8 cellular contexts compared by ENCODE assay signal in genomic region chr21:36155603-36156338, GRCh38. TPM values are rescaled to one million over a fixed set of nuclear protein-coding genes. Genes with fewer than 3 reads are reported as not detected.
DNase-seq lines count a peak whose midpoint lies in the region; ATAC-seq and TF ChIP-seq lines count a peak whose summit lies in the region.

No MANE protein-coding gene starts in this region.

- H3F3A ChIP-seq in OCI-LY1 (ENCODE audit: insufficient read depth, low read length), result no peaks in the 10 kb centered on the region

- TF ChIP-seq CTCF in OCI-LY1 (IDR thresholded peaks at IDR 0.05; ENCODE audit: low read length) (no peak), endodermal cell (conservative IDR thresholded peaks at IDR 0.05) (no peak), nephron progenitor cell (IDR thresholded peaks at IDR 0.05) (no peak)

- WGBS in endodermal cell (ENCODE audit: insufficient coverage in 1 of 2, insufficient read length in 1 of 2), 2 experiments, result 14 to 57% methylated on average over 8 to 53 of the region's 53 CpGs

- H3K27me3 ChIP-seq in OCI-LY1 (ENCODE audit: insufficient read depth, low read length) (no peaks in the 10 kb centered on the region), endodermal cell (ENCODE audit: control insufficient read depth, insufficient read depth, low read length, poor library complexity, severe bottlenecking) (peaks cover 29% of the 10 kb centered on the region)

- H3K4me1 ChIP-seq in OCI-LY1 (ENCODE audit: insufficient read depth, low read length, severe bottlenecking) (peaks cover 19% of the 10 kb centered on the region), endodermal cell (ENCODE audit: control insufficient read depth, insufficient read depth, low read length) (no peaks in the 10 kb centered on the region)

- CTCF ChIA-PET in activated CD8-positive, alpha-beta memory T cell treated with anti-CD3 and anti-CD28 coated beads, Interleukin-2, amount 10 ng/mL, durations not matched to agents 7 days and 5 days (lab: Charles Lee), result interaction anchor here (1.0 to 2.7 kb wide), 5 partner anchors 12 to 165 kb away, joined by 3 to 9 read pairs (median 5); partner anchors contain the start of gene MORC3

- no peaks in the 10 kb centered on the region for H3K27me3 Mint-ChIP-seq in activated CD8-positive, alpha-beta memory T cell treated with anti-CD3 and anti-CD28 coated beads, Interleukin-2, amount 10 ng/mL, durations not matched to agents 7 days and 5 days
- peaks cover 34% of the 10 kb centered on the region for H3K27me3 Mint-ChIP-seq in endodermal cell (ENCODE audit: insufficient read depth)
- H3K27me3 Mint-ChIP-seq in nephron progenitor cell (ENCODE audit: low read depth, poor library complexity), result peaks cover 69% of the 10 kb centered on the region

- no peak for DNase-seq in activated CD8-positive, alpha-beta memory T cell treated with anti-CD3 and anti-CD28 coated beads, Interleukin-2, amount 10 ng/mL, durations not matched to agents 7 days and 5 days
- no peak for DNase-seq in activated CD8-positive, alpha-beta memory T cell treated with anti-CD3 and anti-CD28 coated beads for 24 hours
- DNase-seq in endodermal cell, result peak; percentile 68
- DNase-seq in nephron progenitor cell, result no peak
- DNase-seq in inferior parietal cortex (ENCODE audit: extremely low spot score), result no peak

- H3K9me3 ChIP-seq in OCI-LY1 (ENCODE audit: low read length) (no peaks in the 10 kb centered on the region), endodermal cell (ENCODE audit: control insufficient read depth, low read length) (no peaks in the 10 kb centered on the region)

- no peak overlapping the region for H2AFZ ChIP-seq in OCI-LY1 (ENCODE audit: low read length)

- H4K20me1 ChIP-seq in OCI-LY1 (ENCODE audit: insufficient read depth, low read length), result no peaks in the 10 kb centered on the region

- peak overlapping the region; percentile 60 for H3K4me2 ChIP-seq in OCI-LY1 (ENCODE audit: low read length)

- H3K79me2 ChIP-seq in OCI-LY1 (ENCODE audit: insufficient read depth, low read length), result no peaks in the 10 kb centered on the region

- H3K9me3 Mint-ChIP-seq in activated CD8-positive, alpha-beta memory T cell treated with anti-CD3 and anti-CD28 coated beads, Interleukin-2, amount 10 ng/mL, durations not matched to agents 7 days and 5 days (ENCODE audit: low read depth), result no peaks in the 10 kb centered on the region
- H3K9me3 Mint-ChIP-seq in endodermal cell (no peaks in the 10 kb centered on the region), nephron progenitor cell (peaks cover 5% of the 10 kb centered on the region)

- H3K36me3 ChIP-seq in OCI-LY1 (ENCODE audit: insufficient read depth, low read length), result no peaks in the 10 kb centered on the region
- H3K36me3 ChIP-seq in endodermal cell (ENCODE audit: control insufficient read depth, insufficient read depth, low read length), result no peaks in the 10 kb centered on the region

- no peak for ATAC-seq in activated CD8-positive, alpha-beta memory T cell treated with anti-CD3 and anti-CD28 coated beads, Interleukin-2, amount 10 ng/mL, durations not matched to agents 7 days and 5 days
- no peak for ATAC-seq in GM19395 (IDR thresholded peaks at IDR 0.05; ENCODE audit: unreplicated experiment)
- no peak for ATAC-seq in HG02884 (IDR thresholded peaks at IDR 0.05; ENCODE audit: unreplicated experiment)

- peaks cover 6% of the 10 kb centered on the region for H3K36me3 Mint-ChIP-seq in activated CD8-positive, alpha-beta memory T cell treated with anti-CD3 and anti-CD28 coated beads, Interleukin-2, amount 10 ng/mL, durations not matched to agents 7 days and 5 days
- H3K36me3 Mint-ChIP-seq in endodermal cell (ENCODE audit: low read depth), result no peaks in the 10 kb centered on the region
- peaks cover 2% of the 10 kb centered on the region for H3K36me3 Mint-ChIP-seq in nephron progenitor cell (ENCODE audit: low read depth)

- H3K9ac ChIP-seq in OCI-LY1 (ENCODE audit: low read length) (no peak overlapping the region; the same call in 1 of the 2 replicates), endodermal cell (ENCODE audit: extremely low read depth, low read length, poor library complexity, severe bottlenecking) (peak overlapping the region; percentile 41)

- peak overlapping the region; percentile 78 for H3K4me3 Mint-ChIP-seq in activated CD8-positive, alpha-beta memory T cell treated with anti-CD3 and anti-CD28 coated beads, Interleukin-2, amount 10 ng/mL, durations not matched to agents 7 days and 5 days
- H3K4me3 Mint-ChIP-seq in endodermal cell (peak overlapping the region; percentile 60), nephron progenitor cell (peak overlapping the region; percentile 76)

- H3K4me1 Mint-ChIP-seq in activated CD8-positive, alpha-beta memory T cell treated with anti-CD3 and anti-CD28 coated beads, Interleukin-2, amount 10 ng/mL, durations not matched to agents 7 days and 5 days, result peaks cover 25% of the 10 kb centered on the region
- H3K4me1 Mint-ChIP-seq in endodermal cell (peaks cover 5% of the 10 kb centered on the region), nephron progenitor cell (peaks cover 9% of the 10 kb centered on the region)

- peak overlapping the region; percentile 68 for H3K27ac Mint-ChIP-seq in activated CD8-positive, alpha-beta memory T cell treated with anti-CD3 and anti-CD28 coated beads, Interleukin-2, amount 10 ng/mL, durations not matched to agents 7 days and 5 days
- H3K27ac Mint-ChIP-seq in endodermal cell, result no peak overlapping the region
- H3K27ac Mint-ChIP-seq in nephron progenitor cell, result no peak overlapping the region

- no peak overlapping the region for H3K27ac ChIP-seq in OCI-LY1 (ENCODE audit: low read depth, low read length, poor library complexity, severe bottlenecking)
- no peak overlapping the region for H3K27ac ChIP-seq in endodermal cell (ENCODE audit: low read depth, low read length)

- no peaks in the 10 kb centered on the region for H3K9me2 ChIP-seq in OCI-LY1 (ENCODE audit: low read depth, low read length)

- peak overlapping the region; percentile 57 for H3K4me3 ChIP-seq in OCI-LY1 (ENCODE audit: low read depth, low read length, poor library complexity, severe bottlenecking)
- peak overlapping the region; percentile 81 for H3K4me3 ChIP-seq in endodermal cell (ENCODE audit: low read length)

RNA-seq across cellular contexts. Expression of gene DOP1B, which starts 0.9 kb away (rescaled TPM):
- total RNA-seq in activated CD8-positive, alpha-beta memory T cell treated with anti-CD3 and anti-CD28 coated beads, Interleukin-2, amount 10 ng/mL, durations not matched to agents 7 days and 5 days, result 10 to 100 TPM; 20.2 to 25.5 TPM
- 1 to 10 TPM; 7.8 to 8.0 TPM for total RNA-seq in endodermal cell
- 8.4 TPM for polyA plus RNA-seq in endodermal cell (2013, experiment 1 of 2)
- 9.0 TPM for polyA plus RNA-seq in endodermal cell (2013, experiment 2 of 2)

RNA-seq across cellular contexts. Expression of gene CBR3, which starts 20.9 kb away (rescaled TPM):
- total RNA-seq in activated CD8-positive, alpha-beta memory T cell treated with anti-CD3 and anti-CD28 coated beads, Interleukin-2, amount 10 ng/mL, durations not matched to agents 7 days and 5 days, result 10 to 100 TPM; 16.1 to 18.6 TPM
- total RNA-seq in endodermal cell, result not detected
- polyA plus RNA-seq in endodermal cell (2013, experiment 1 of 2), result 0.32 TPM
- 0.37 TPM for polyA plus RNA-seq in endodermal cell (2013, experiment 2 of 2)

Comparison
In these comparisons a context has a peak if more than half of its experiments do, and no peak if none do; other contexts are left out.
1. RNA of gene CBR3, which starts 20.9 kb away (total RNA-seq): 16.1 to 18.6 TPM in activated CD8-positive, alpha-beta memory T cell treated with anti-CD3 and anti-CD28 coated beads, Interleukin-2, amount 10 ng/mL, durations not matched to agents 7 days and 5 days; not detected in endodermal cell; every median in the first group is over 10 times any median in the second.
2. Peak in every context shown above with its lines, with median percentiles within 50 percentile points of each other: H3K4me3 Mint-ChIP-seq.